Comparison of ENCODE assay signal across 1 cellular context in the genomic region with DNA sequence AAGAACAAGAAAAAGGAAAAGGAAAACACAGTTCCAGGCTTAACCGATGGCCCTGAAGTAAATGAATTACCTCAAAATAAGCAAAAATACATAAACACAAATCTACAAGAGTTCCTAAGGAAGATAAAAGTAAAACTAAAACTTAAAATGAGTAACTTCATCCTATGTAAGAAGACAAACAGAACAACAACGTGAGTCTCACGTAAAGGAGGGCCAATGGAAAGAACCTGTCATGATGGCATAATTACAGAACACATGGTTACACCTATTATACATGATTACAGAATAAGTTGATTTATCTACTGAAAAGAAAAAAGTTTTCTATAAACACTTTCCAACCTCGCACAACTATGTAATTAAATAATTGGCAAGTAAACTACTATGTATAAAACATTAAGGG.
TF ChIP-seq lines count a peak whose summit lies in the region.

No MANE protein-coding gene starts in this region.

TF ChIP-seq in HepG2, 621 proteins besides CTCF, POLR2A, EP300 and RAD21:
- TF ChIP-seq ZBED4 (CRISPR knock-in tag; IDR thresholded peaks at IDR 0.05; ENCODE audit: borderline replicate concordance) (no peak), ZNF563 (CRISPR knock-in tag; IDR thresholded peaks at IDR 0.05) (no peak), ZNF136 (CRISPR knock-in tag; IDR thresholded peaks at IDR 0.05; ENCODE audit: low read depth) (no peak), MZF1 (CRISPR knock-in tag; IDR thresholded peaks at IDR 0.05; ENCODE audit: borderline replicate concordance) (no peak), IRF2 (CRISPR knock-in tag; IDR thresholded peaks at IDR 0.05) (no peak), FOSL2 (CRISPR knock-in tag; IDR thresholded peaks at IDR 0.05) (no peak), MTA1 (CRISPR knock-in tag; IDR thresholded peaks at IDR 0.05; ENCODE audit: borderline replicate concordance) (no peak)
